In the genomic region with DNA sequence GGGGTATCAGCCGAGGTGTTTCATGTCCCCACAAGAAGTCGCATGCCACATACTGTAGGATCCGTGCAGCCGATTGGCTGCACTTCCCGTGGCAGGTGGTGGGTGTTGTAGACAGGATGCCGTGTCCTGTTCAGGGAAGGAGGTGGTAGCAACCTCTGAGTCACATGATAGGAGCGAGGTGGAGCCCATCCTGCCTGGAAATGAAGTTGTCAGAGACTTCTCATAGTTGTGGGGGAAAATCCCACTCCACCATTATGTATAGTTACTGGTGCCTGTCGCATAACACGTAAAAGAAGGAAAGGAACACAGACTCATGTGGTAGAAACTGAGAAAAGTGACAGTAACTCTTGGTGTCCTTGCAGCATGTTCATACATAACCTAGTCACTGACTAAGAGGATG, we compare ENCODE assay signal across 9 cellular contexts.
A peak's percentile ranks its signal among the peaks of the same experiment; 100 is the strongest.
DNase-seq lines count a peak whose midpoint lies in the region; ATAC-seq and TF ChIP-seq lines count a peak whose summit lies in the region.
"Had no signal": no experiment of that assay in that cellular context is flagged by ENCODE, and none has a peak within 500 bp of the region (broad histone marks: within the 10 kb centered on the region; RNA-seq: fewer than 3 reads in every experiment).

No MANE protein-coding gene starts in this region.

- peak; percentile 9 for DNase-seq in activated T-helper 1 cell treated with anti-CD3 and anti-CD28 coated beads, Interleukin-12 subunit alpha, Interleukin-12 subunit beta, Interleukin-2, Interleukin-4 antibody, amounts not matched to agents 30 ng/mL and 10 ng/mL and 1 ng/mL, durations not matched to agents 14 hours and 24 hours and 36 hours (ENCODE audit: low spot score)
- peak in 2 of 3 experiments; percentile 34 to 65 for DNase-seq in stimulated activated CD4-positive, alpha-beta T cell treated with anti-CD3 and anti-CD28 coated beads, TNF-alpha, amount 100 ng/mL, for 24 hours (ENCODE audit: low read depth in 3 of 3)
- DNase-seq in endodermal cell (no peak), GM19240 (ENCODE audit: insufficient read length, low spot score) (no peak), KG1 (lab: John Stamatoyannopoulos, UW) (no peak)
- DNase-seq: NCI-H2107, T1000 had no signal

- peaks cover 11% of the 10 kb centered on the region for H3K4me1 Mint-ChIP-seq in activated T-helper 1 cell treated with anti-CD3 and anti-CD28 coated beads, Interleukin-12 subunit alpha, Interleukin-12 subunit beta, Interleukin-2, Interleukin-4 antibody, amounts not matched to agents 30 ng/mL and 10 ng/mL and 1 ng/mL, durations not matched to agents 14 hours and 24 hours and 36 hours (ENCODE audit: low read depth)
- H3K4me1 Mint-ChIP-seq in endodermal cell: no peaks in the 10 kb centered on the region

- H3K9me3 ChIP-seq in endodermal cell (ENCODE audit: control insufficient read depth, low read length): peaks cover 7% of the 10 kb centered on the region

- 95 to 97% methylated on average over 7 to 9 of the region's 9 CpGs for WGBS in endodermal cell (ENCODE audit: insufficient coverage in 1 of 2, insufficient read length in 1 of 2), 2 experiments

- ATAC-seq in GM18909 (IDR thresholded peaks at IDR 0.05; ENCODE audit: poor library complexity, unreplicated experiment) (peak; percentile 94), HG02678 (IDR thresholded peaks at IDR 0.05; ENCODE audit: unreplicated experiment) (peak; percentile 69)

- no peaks in the 10 kb centered on the region for H3K27me3 ChIP-seq in endodermal cell (ENCODE audit: control insufficient read depth, insufficient read depth, low read length, poor library complexity, severe bottlenecking)

- peaks cover 34% of the 10 kb centered on the region for H3K9me3 Mint-ChIP-seq in activated T-helper 1 cell treated with anti-CD3 and anti-CD28 coated beads, Interleukin-12 subunit alpha, Interleukin-12 subunit beta, Interleukin-2, Interleukin-4 antibody, amounts not matched to agents 30 ng/mL and 10 ng/mL and 1 ng/mL, durations not matched to agents 14 hours and 24 hours and 36 hours
- H3K9me3 Mint-ChIP-seq in endodermal cell: no peaks in the 10 kb centered on the region

- intact Hi-C loops in activated T-helper 1 cell treated with anti-CD3 and anti-CD28 coated beads, Interleukin-12 subunit alpha, Interleukin-12 subunit beta, Interleukin-2, Interleukin-4 antibody, amounts not matched to agents 30 ng/mL and 10 ng/mL and 1 ng/mL, durations not matched to agents 14 hours and 24 hours and 36 hours (cut with micrococcal nuclease): loop anchor here (1.0 to 5.0 kb wide), 4 partner anchors 16 to 99 kb away; no protein-coding TSS in a partner anchor

- H3K4me3 Mint-ChIP-seq in activated T-helper 1 cell treated with anti-CD3 and anti-CD28 coated beads, Interleukin-12 subunit alpha, Interleukin-12 subunit beta, Interleukin-2, Interleukin-4 antibody, amounts not matched to agents 30 ng/mL and 10 ng/mL and 1 ng/mL, durations not matched to agents 14 hours and 24 hours and 36 hours: peak overlapping the region; percentile 40
- H3K4me3 Mint-ChIP-seq in endodermal cell: no peak overlapping the region

- peaks cover 6% of the 10 kb centered on the region for H3K36me3 ChIP-seq in endodermal cell (ENCODE audit: control insufficient read depth, insufficient read depth, low read length)

- H3K27ac ChIP-seq in endodermal cell (ENCODE audit: low read depth, low read length): no peak overlapping the region

- no peaks in the 10 kb centered on the region for H3K4me1 ChIP-seq in endodermal cell (ENCODE audit: control insufficient read depth, insufficient read depth, low read length)

- H3K9ac ChIP-seq in endodermal cell (ENCODE audit: extremely low read depth, low read length, poor library complexity, severe bottlenecking): no peak overlapping the region

- H3K27ac Mint-ChIP-seq in activated T-helper 1 cell treated with anti-CD3 and anti-CD28 coated beads, Interleukin-12 subunit alpha, Interleukin-12 subunit beta, Interleukin-2, Interleukin-4 antibody, amounts not matched to agents 30 ng/mL and 10 ng/mL and 1 ng/mL, durations not matched to agents 14 hours and 24 hours and 36 hours: no peak overlapping the region
- no peak overlapping the region for H3K27ac Mint-ChIP-seq in endodermal cell

- no peak overlapping the region for H3K4me3 ChIP-seq in endodermal cell (ENCODE audit: low read length)

- peaks cover 13% of the 10 kb centered on the region for H3K36me3 Mint-ChIP-seq in activated T-helper 1 cell treated with anti-CD3 and anti-CD28 coated beads, Interleukin-12 subunit alpha, Interleukin-12 subunit beta, Interleukin-2, Interleukin-4 antibody, amounts not matched to agents 30 ng/mL and 10 ng/mL and 1 ng/mL, durations not matched to agents 14 hours and 24 hours and 36 hours (ENCODE audit: low read depth)
- peaks cover 12% of the 10 kb centered on the region for H3K36me3 Mint-ChIP-seq in endodermal cell (ENCODE audit: low read depth)

- TF ChIP-seq CTCF in endodermal cell (conservative IDR thresholded peaks at IDR 0.05): no peak

- H3K27me3 Mint-ChIP-seq in activated T-helper 1 cell treated with anti-CD3 and anti-CD28 coated beads, Interleukin-12 subunit alpha, Interleukin-12 subunit beta, Interleukin-2, Interleukin-4 antibody, amounts not matched to agents 30 ng/mL and 10 ng/mL and 1 ng/mL, durations not matched to agents 14 hours and 24 hours and 36 hours (ENCODE audit: insufficient read depth): no peaks in the 10 kb centered on the region
- H3K27me3 Mint-ChIP-seq in endodermal cell (ENCODE audit: insufficient read depth): no peaks in the 10 kb centered on the region

Comparison
In these comparisons a context has a peak if more than half of its experiments do, and no peak if none do; other contexts are left out.
1. DNase-seq: peak in activated T-helper 1 cell treated with anti-CD3 and anti-CD28 coated beads, Interleukin-12 subunit alpha, Interleukin-12 subunit beta, Interleukin-2, Interleukin-4 antibody, amounts not matched to agents 30 ng/mL and 10 ng/mL and 1 ng/mL, durations not matched to agents 14 hours and 24 hours and 36 hours (single experiment) and stimulated activated CD4-positive, alpha-beta T cell treated with anti-CD3 and anti-CD28 coated beads, TNF-alpha, amount 100 ng/mL, for 24 hours (2 of 3); none in endodermal cell (single experiment), GM19240 (single experiment) and KG1 (single experiment).